Comparison of ENCODE assay signal across 8 cellular contexts in the genomic region with DNA sequence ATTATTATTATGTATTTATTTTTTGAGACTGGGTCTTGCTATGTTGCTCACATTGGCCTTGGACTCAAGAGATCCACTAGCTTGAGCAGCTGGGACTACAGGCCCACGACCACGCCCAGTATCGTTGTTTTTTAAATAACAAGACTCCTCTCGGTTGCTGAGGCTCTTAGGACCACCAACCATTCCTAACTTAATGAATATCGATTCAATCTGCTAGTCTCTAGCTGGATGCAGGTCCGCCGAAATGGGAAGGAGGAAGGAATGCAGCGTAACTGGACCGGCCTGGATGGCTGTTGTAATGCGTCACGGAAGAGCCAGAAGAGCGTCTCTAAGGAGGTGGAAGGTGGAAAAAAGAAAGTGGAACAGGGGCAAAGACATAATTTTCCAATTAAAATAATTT. TPM values are rescaled to one million over a fixed set of nuclear protein-coding genes. Genes with fewer than 3 reads are reported as not detected.
A peak's percentile ranks its signal among the peaks of the same experiment; 100 is the strongest.
DNase-seq lines count a peak whose midpoint lies in the region; FAIRE-seq and TF ChIP-seq lines count a peak whose summit lies in the region.

No MANE protein-coding gene starts in this region.

- H3K27ac Mint-ChIP-seq in chondrocyte (ENCODE audit: unreplicated experiment) = peak overlapping the region; percentile 99

- H3K36me3 Mint-ChIP-seq in chondrocyte (ENCODE audit: low read depth) = peaks cover 44% of the 10 kb centered on the region

- no peaks in the 10 kb centered on the region for H3K27me3 Mint-ChIP-seq in chondrocyte (ENCODE audit: low read depth)

- H3K27me3 ChIP-seq in HUES64 (ENCODE audit: insufficient read depth, low read length) = peaks cover 8% of the 10 kb centered on the region; the same call in 1 of the 2 replicates
- H3K27me3 ChIP-seq in muscle layer of duodenum (ENCODE audit: low read depth, low read length) = no peaks in the 10 kb centered on the region

- H3K36me3 ChIP-seq in HUES64 (ENCODE audit: insufficient read depth, low read length) = peaks cover 28% of the 10 kb centered on the region
- peaks cover 10 to 17% of the 10 kb centered on the region in 2 donors for H3K36me3 ChIP-seq in muscle layer of duodenum (ENCODE audit: control insufficient read depth in 1 of 2, insufficient read depth in 2 of 2, low read length in 2 of 2)

- peak overlapping the region; percentile 96 for H3K4me3 Mint-ChIP-seq in chondrocyte (ENCODE audit: unreplicated experiment)

- TF ChIP-seq CTCF in AG04449 (IDR thresholded peaks at IDR 0.05; ENCODE audit: insufficient read depth, low read length, missing control alignments) (no peak), chondrocyte (IDR thresholded peaks at IDR 0.05) (no peak)

- no peak for FAIRE-seq in GM12892 (lab: Jason Lieb, UNC)

- H3K4me3 ChIP-seq in AG04449 (ENCODE audit: low read depth, low read length) (peak overlapping the region; percentile 73), HUES64 (ENCODE audit: low read length) (peak overlapping the region; percentile 80), muscle layer of duodenum (ENCODE audit: low read depth in 1 of 2, low read length in 2 of 2) (peak overlapping the region; percentile 66 to 73)

- CTCF ChIA-PET in AG04449 (lab: Yijun Ruan, JAX) = interaction anchor here (0.6 to 4.6 kb wide), 2 partner anchors 37 to 48 kb away, joined by 3 to 20 read pairs; no protein-coding TSS in a partner anchor

- H3K4me1 Mint-ChIP-seq in chondrocyte (ENCODE audit: low read depth) = peaks cover 71% of the 10 kb centered on the region

- no peaks in the 10 kb centered on the region for H3K9me3 ChIP-seq in HUES64 (ENCODE audit: insufficient read depth, low read depth, low read length)
- H3K9me3 ChIP-seq in muscle layer of duodenum (ENCODE audit: control insufficient read depth in 1 of 2, low read length in 2 of 2) = no peaks in the 10 kb centered on the region

- no peaks in the 10 kb centered on the region for H3K9me3 Mint-ChIP-seq in chondrocyte (ENCODE audit: low read depth)

- WGBS in HUES64 = 69% methylated on average over 11 of the region's 12 CpGs

- H3K9ac ChIP-seq in HUES64 (ENCODE audit: low read depth, low read length) = peak overlapping the region; percentile 73; the same call in 1 of the 2 replicates

- POLR2A ChIA-PET in AG04449 (lab: Yijun Ruan, JAX) = interaction anchor here (0.7 to 6.1 kb wide), 11 partner anchors 13 to 707 kb away, joined by 3 to 40 read pairs (median 6); partner anchors contain the start of gene BNIP2

- H3K4me1 ChIP-seq in HUES64 (ENCODE audit: insufficient read depth, low read length) (peaks cover 69% of the 10 kb centered on the region), muscle layer of duodenum (ENCODE audit: control insufficient read depth in 1 of 2, insufficient read depth in 2 of 2, low read length in 2 of 2) (peaks cover 35 to 47% of the 10 kb centered on the region in 2 donors)

- no peak for DNase-seq in AG04449 (ENCODE audit: low read depth, low spot score)
- DNase-seq in chondrocyte (ENCODE audit: low spot score) = no peak
- no peak for DNase-seq in kidney glomerular epithelial cell (lab: John Stamatoyannopoulos, UW)
- no peak for DNase-seq in G401 (ENCODE audit: low spot score)
- DNase-seq in GM12892 (ENCODE audit: insufficient read length) = no peak
- no peak for DNase-seq in central memory CD4-positive, alpha-beta T cell

- in situ Hi-C loops in G401 (cut with HindIII; ENCODE audit: low sequenced_read_pairs) = no loop called here

- TF ChIP-seq POLR2A in GM12892 (IDR thresholded peaks at IDR 0.05; ENCODE audit: low read depth, low read length) = no peak

- H3K27ac ChIP-seq in HUES64 (ENCODE audit: low read depth, low read length) (no peak overlapping the region), muscle layer of duodenum (ENCODE audit: low read length) (peak overlapping the region; percentile 99)

RNA-seq across cellular contexts. Expression of gene ANXA2, which starts 1.7 kb away (rescaled TPM):
- polyA plus RNA-seq in HUES64 (2013, experiment 1 of 2) = 148 TPM
- polyA plus RNA-seq in HUES64 (2013, experiment 2 of 2) = 136 TPM
- total RNA-seq in chondrocyte = 2,649 to 2,819 TPM (median 2,779 TPM) in 3 replicates
- 851 and 1,039 TPM in 2 replicates for total RNA-seq in G401 (2014; rRNA removed; shearing (Covaris generic))
- polyA plus RNA-seq in GM12892 (2012; ENCODE audit: missing spikeins) = 79.4 TPM
